Comparison of ENCODE assay signal across 8 cellular contexts in the genomic region with DNA sequence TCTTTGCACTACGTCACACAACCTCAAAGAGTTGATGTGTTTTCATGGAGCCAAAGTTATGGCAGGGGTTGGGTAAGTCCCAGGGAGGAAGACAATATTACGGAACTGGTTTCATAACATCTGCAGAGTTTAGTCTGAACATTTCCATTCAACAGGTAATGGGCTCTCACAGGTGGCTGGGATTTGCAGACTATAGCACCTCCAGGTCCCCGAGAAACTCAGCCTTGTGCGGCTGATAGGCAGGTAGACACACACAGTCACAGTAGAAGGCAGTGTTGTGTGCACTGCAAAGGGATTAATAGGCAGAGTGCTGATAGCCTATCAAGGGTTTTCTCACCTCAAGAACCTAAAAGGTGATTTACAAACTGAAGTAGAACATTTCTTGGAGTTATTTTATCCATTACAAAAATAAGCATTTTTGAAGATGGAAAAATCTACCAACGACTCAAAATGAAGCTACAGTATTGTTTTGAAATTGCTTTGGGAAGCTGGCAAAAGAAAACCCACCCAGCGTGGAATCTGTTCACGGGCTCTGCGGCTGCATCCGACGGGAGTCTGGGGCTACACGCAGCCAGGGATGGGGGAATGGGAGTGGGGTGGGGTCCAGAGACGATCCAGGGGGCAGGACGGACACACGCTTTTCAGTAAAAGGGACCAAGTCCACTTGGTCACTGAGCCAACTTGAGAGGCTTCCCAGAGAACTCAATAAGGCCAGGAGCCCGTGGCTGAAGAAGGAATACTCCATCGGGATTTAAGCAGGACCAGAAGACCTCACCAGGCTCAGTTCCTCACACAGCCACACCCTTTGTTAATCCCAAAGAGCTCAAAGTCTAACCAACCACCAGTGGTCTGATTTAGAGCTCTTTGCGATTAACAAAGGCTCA.
DNase-seq lines count a peak whose midpoint lies in the region; ATAC-seq and TF ChIP-seq lines count a peak whose summit lies in the region.

No MANE protein-coding gene starts in this region.

- H3K36me3 ChIP-seq in DND-41 (ENCODE audit: insufficient read depth, low read length) (peaks cover 16% of the 10 kb centered on the region), Karpas-422 (ENCODE audit: insufficient read depth, low read length) (peaks cover 16% of the 10 kb centered on the region), lung (ENCODE audit: control insufficient read depth in 2 of 2, insufficient read depth in 2 of 2, low read length in 2 of 2) (peaks cover 2% of the 10 kb centered on the region in 2 donors), upper lobe of left lung (peaks cover 0 to 3% (median 0%) of the 10 kb centered on the region in 4 donors)

- TF ChIP-seq CTCF in DND-41 (IDR thresholded peaks at IDR 0.05; ENCODE audit: borderline replicate concordance, extremely low read depth, low read length, poor library complexity, severe bottlenecking) (no peak), lung (IDR thresholded peaks at IDR 0.05; ENCODE audit: control extremely low read depth, extremely low read depth) (no peak), upper lobe of left lung (IDR thresholded peaks at IDR 0.05) (no peak)

- H3K4me3 ChIP-seq in DND-41 (ENCODE audit: low read depth in 1 of 2, low read length in 2 of 2) (peak overlapping the region; percentile 43 to 65; a peak in 3 of 4 replicates), Karpas-422 (ENCODE audit: low read length) (peak overlapping the region; percentile 86), lung (peak overlapping the region; percentile 89), upper lobe of left lung (peak overlapping the region; percentile 64 to 98 (median 94))

- peak overlapping the region; percentile 78 for H2AFZ ChIP-seq in DND-41 (ENCODE audit: low read depth, low read length)
- peak overlapping the region; percentile 82; the same call in 1 of the 2 replicates for H2AFZ ChIP-seq in Karpas-422 (ENCODE audit: low read length)

- no peaks in the 10 kb centered on the region for H3K9me3 ChIP-seq in DND-41 (ENCODE audit: insufficient read depth, low read length, severe bottlenecking)
- H3K9me3 ChIP-seq in Karpas-422 (ENCODE audit: low read length): no peaks in the 10 kb centered on the region
- H3K9me3 ChIP-seq in lung (ENCODE audit: control insufficient read depth in 2 of 2, insufficient read depth in 1 of 2, low read length in 1 of 2): no peaks in the 10 kb centered on the region
- no peaks in the 10 kb centered on the region for H3K9me3 ChIP-seq in upper lobe of left lung

- 48 to 49% methylated on average over 17 of the region's 17 CpGs for WGBS in lung, 2 donors
- 41 to 54% methylated on average over 16 to 17 of the region's 17 CpGs for WGBS in upper lobe of left lung, 2 donors

- ATAC-seq in DND-41 (ENCODE audit: insufficient read depth, low read depth) (peak; percentile 15; the same call in 1 of the 3 replicates), lung (ENCODE audit: insufficient read depth, low FRiP score) (no peak), upper lobe of left lung (ENCODE audit: low FRiP score in 2 of 2) (peak; percentile 19 to 45), GM19351 (IDR thresholded peaks at IDR 0.05; ENCODE audit: unreplicated experiment) (no peak)

- peak overlapping the region; percentile 76 for H3K27ac ChIP-seq in DND-41 (ENCODE audit: low read length)
- H3K27ac ChIP-seq in Karpas-422 (ENCODE audit: low read length): peak overlapping the region; percentile 52
- peak overlapping the region; percentile 42 for H3K27ac ChIP-seq in cingulate gyrus (ENCODE audit: low read depth, low read length)
- H3K27ac ChIP-seq in lung (ENCODE audit: low read depth in 1 of 2, low read length in 1 of 2): peak overlapping the region in 1 of 2 donors; percentile 72
- peak overlapping the region in 3 of 4 donors; percentile 84 to 89 (median 85) for H3K27ac ChIP-seq in upper lobe of left lung

- peak overlapping the region; percentile 77 for H3K4me2 ChIP-seq in DND-41 (ENCODE audit: insufficient read depth, low read length)
- H3K4me2 ChIP-seq in Karpas-422 (ENCODE audit: low read depth, low read length, poor library complexity, severe bottlenecking): peak overlapping the region; percentile 96

- H4K20me1 ChIP-seq in DND-41 (ENCODE audit: insufficient read depth, low read length) (no peaks in the 10 kb centered on the region; the same call in 1 of the 2 replicates), Karpas-422 (ENCODE audit: insufficient read depth, low read depth, low read length) (no peaks in the 10 kb centered on the region)

- H3K9ac ChIP-seq in DND-41 (ENCODE audit: low read depth, low read length) (peak overlapping the region; percentile 90), Karpas-422 (ENCODE audit: low read length) (peak overlapping the region; percentile 92)

- H3K27me3 ChIP-seq in DND-41 (ENCODE audit: insufficient read depth, low read length, poor library complexity) (no peaks in the 10 kb centered on the region), Karpas-422 (ENCODE audit: low read length) (no peaks in the 10 kb centered on the region), lung (ENCODE audit: control insufficient read depth, insufficient read depth) (no peaks in the 10 kb centered on the region), upper lobe of left lung (no peaks in the 10 kb centered on the region)

- DNase-seq in DND-41: no peak
- DNase-seq in Karpas-422: no peak
- no peak for DNase-seq in lung (ENCODE audit: low spot score)
- no peak for DNase-seq in upper lobe of left lung
- no peak for DNase-seq in MV-4-11 (lab: John Stamatoyannopoulos, UW)
- no peak for DNase-seq in NOMO-1 treated with dmso at 0.1 percent for 144 hours (lab: John Stamatoyannopoulos, UW; ENCODE audit: unreplicated experiment)

- H3K4me1 ChIP-seq in DND-41 (ENCODE audit: insufficient read depth, low read length): peaks cover 57% of the 10 kb centered on the region
- peaks cover 35% of the 10 kb centered on the region for H3K4me1 ChIP-seq in Karpas-422 (ENCODE audit: low read length)
- peaks cover 8 to 12% of the 10 kb centered on the region in 2 donors for H3K4me1 ChIP-seq in lung (ENCODE audit: control insufficient read depth in 2 of 2, insufficient read depth in 2 of 2, low read length in 2 of 2)
- peaks cover 11 to 21% (median 16%) of the 10 kb centered on the region in 4 donors for H3K4me1 ChIP-seq in upper lobe of left lung

- no peak for TF ChIP-seq EP300 in upper lobe of left lung (IDR thresholded peaks at IDR 0.05)

- TF ChIP-seq POLR2A in upper lobe of left lung (IDR thresholded peaks at IDR 0.05): no peak

- no peaks in the 10 kb centered on the region for H3K9me2 ChIP-seq in Karpas-422 (replicated peaks; ENCODE audit: insufficient read depth, low read length)

- peaks cover 62% of the 10 kb centered on the region for H3K79me2 ChIP-seq in DND-41 (ENCODE audit: insufficient read depth, low read length)
- peaks cover 57% of the 10 kb centered on the region for H3K79me2 ChIP-seq in Karpas-422 (ENCODE audit: low read length)

Comparison
In these comparisons a context has a peak if more than half of its experiments do, and no peak if none do; other contexts are left out.
1. ATAC-seq: peak in DND-41 (single experiment) and upper lobe of left lung (2 of 2); none in lung (single experiment) and GM19351 (single experiment).
2. Peak in every context shown above with its lines, with median percentiles within 50 percentile points of each other: H3K4me3 ChIP-seq.